22 cellular contexts compared by ENCODE assay signal in genomic region chr7:43384585-43385308, GRCh38.
"Had no signal": no experiment of that assay in that cellular context is flagged by ENCODE, and none has a peak within 500 bp of the region (broad histone marks: within the 10 kb centered on the region; RNA-seq: fewer than 3 reads in every experiment).

No MANE protein-coding gene starts in this region.

- H3K27me3 ChIP-seq: dorsolateral prefrontal cortex, foreskin keratinocyte, left lung, right atrium auricular region, sigmoid colon, spleen, tibial nerve, upper lobe of left lung had no signal

- H3K36me3 ChIP-seq: heart right ventricle, left lung, prostate gland, right atrium auricular region, sigmoid colon, spleen, thoracic aorta, tibial nerve, upper lobe of left lung had no signal

- H3K9me3 ChIP-seq: left lung, prostate gland, right atrium auricular region, sigmoid colon, thoracic aorta, tibial nerve, upper lobe of left lung had no signal

- H3K4me3 ChIP-seq: dorsolateral prefrontal cortex, heart right ventricle, left lung, prostate gland, right atrium auricular region, sigmoid colon, spleen, thoracic aorta, tibial nerve, upper lobe of left lung had no signal

- H3K4me1 ChIP-seq: foreskin keratinocyte, heart right ventricle, left lung, prostate gland, right atrium auricular region, sigmoid colon, spleen, tibial nerve, upper lobe of left lung had no signal

- H3K27ac ChIP-seq: foreskin keratinocyte, heart right ventricle, left lung, prostate gland, right atrium auricular region, sigmoid colon, spleen, thoracic aorta, tibial nerve, upper lobe of left lung had no signal

- DNase-seq: effector CD4-positive, alpha-beta T cell; glutamatergic neuron; left cardiac atrium; left lung; mesendoderm; midbrain; naive thymus-derived CD8-positive, alpha-beta T cell; nephron progenitor cell; nucleus accumbens; sigmoid colon; spleen; stimulated activated CD4-positive, alpha-beta T cell treated with anti-CD3 and anti-CD28 coated beads, Interleukin-4, amount 100 ng/mL, for 4 hours; stimulated activated naive CD8-positive, alpha-beta T cell treated with anti-CD3 and anti-CD28 coated beads, Interleukin-15, Interleukin-2, amounts not matched to agents 100 U/mL and 50 U/mL, for 24 hours; substantia nigra; upper lobe of left lung had no signal
